ENCODE assay signal across 8 cellular contexts in the genomic region with DNA sequence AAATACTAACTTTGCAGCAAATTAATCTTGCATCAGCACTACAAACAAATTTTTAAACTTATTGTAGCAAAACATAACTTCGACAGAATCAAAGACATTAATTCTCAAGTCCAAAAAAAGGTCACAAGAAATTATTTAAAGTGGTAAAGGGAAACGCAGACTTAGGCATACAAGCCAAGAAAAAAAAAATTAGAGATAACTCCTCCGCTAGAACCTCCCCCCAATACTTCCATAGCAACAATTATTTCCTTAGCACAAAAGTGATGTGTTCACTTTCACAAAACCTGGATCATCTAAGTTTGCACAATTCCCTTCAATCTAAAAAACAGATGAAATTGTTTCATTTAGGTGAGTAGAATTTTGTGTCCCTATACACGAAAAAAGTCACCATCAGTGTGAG. TPM values are rescaled to one million over a fixed set of nuclear protein-coding genes. Genes with fewer than 3 reads are reported as not detected.
DNase-seq lines count a peak whose midpoint lies in the region; ATAC-seq and TF ChIP-seq lines count a peak whose summit lies in the region.

No MANE protein-coding gene starts in this region.

- no peaks in the 10 kb centered on the region for H3K36me3 Mint-ChIP-seq in neural crest cell (ENCODE audit: low read depth)

- no peaks in the 10 kb centered on the region for H3K27me3 ChIP-seq in BLaER1
- H3K27me3 ChIP-seq in Loucy (ENCODE audit: insufficient read depth, low read length, poor library complexity, severe bottlenecking): no peaks in the 10 kb centered on the region
- H3K27me3 ChIP-seq in effector memory CD4-positive, alpha-beta T cell (replicated peaks; ENCODE audit: control insufficient read depth, insufficient read depth, low read length, poor library complexity, severe bottlenecking): no peaks in the 10 kb centered on the region

- no peaks in the 10 kb centered on the region for H3K27me3 Mint-ChIP-seq in neural crest cell (ENCODE audit: low read depth)

- H3K9me3 Mint-ChIP-seq in neural crest cell: no peaks in the 10 kb centered on the region

- peaks cover 61% of the 10 kb centered on the region for H3K79me2 ChIP-seq in Loucy (ENCODE audit: insufficient read depth, low read length)

- no peak overlapping the region for H3K27ac Mint-ChIP-seq in neural crest cell (ENCODE audit: unreplicated experiment)

- H3K4me3 ChIP-seq in BLaER1 (peak overlapping the region; percentile 92), Loucy (ENCODE audit: low read length, poor library complexity, severe bottlenecking) (peak overlapping the region; percentile 96)
- peak overlapping the region; percentile 94 for H3K4me3 ChIP-seq in effector memory CD4-positive, alpha-beta T cell (ENCODE audit: insufficient read depth, low read depth, low read length, poor library complexity, severe bottlenecking)

- peaks cover 21% of the 10 kb centered on the region for H3K4me1 Mint-ChIP-seq in neural crest cell

- H2AFZ ChIP-seq in Loucy (ENCODE audit: low read length): no peak overlapping the region

- H3K4me3 Mint-ChIP-seq in neural crest cell: peak overlapping the region; percentile 100

- H3K4me1 ChIP-seq in BLaER1 (peaks cover 35% of the 10 kb centered on the region), Loucy (ENCODE audit: insufficient read depth, low read length, poor library complexity, severe bottlenecking) (peaks cover 22% of the 10 kb centered on the region)
- H3K4me1 ChIP-seq in effector memory CD4-positive, alpha-beta T cell (ENCODE audit: control insufficient read depth, insufficient read depth, low read length, poor library complexity, severe bottlenecking): peaks cover 16% of the 10 kb centered on the region

- TF ChIP-seq CTCF in Loucy (conservative IDR thresholded peaks at IDR 0.05; ENCODE audit: low read length) (no peak), neural crest cell (conservative IDR thresholded peaks at IDR 0.05) (no peak)

- ATAC-seq in HG03354 (IDR thresholded peaks at IDR 0.05; ENCODE audit: poor library complexity, severe bottlenecking, unreplicated experiment): no peak

- peaks cover 7% of the 10 kb centered on the region for H3K9me3 ChIP-seq in BLaER1
- no peaks in the 10 kb centered on the region for H3K9me3 ChIP-seq in Loucy (ENCODE audit: insufficient read depth, low read depth, low read length)
- H3K9me3 ChIP-seq in effector memory CD4-positive, alpha-beta T cell (ENCODE audit: control insufficient read depth, low read length): no peaks in the 10 kb centered on the region

- H3F3A ChIP-seq in Loucy (ENCODE audit: low read depth): no peaks in the 10 kb centered on the region

- H3K27ac ChIP-seq in BLaER1: no peak overlapping the region
- no peak overlapping the region for H3K27ac ChIP-seq in effector memory CD4-positive, alpha-beta T cell (ENCODE audit: insufficient read depth, low read length, poor library complexity, severe bottlenecking)

- no peaks in the 10 kb centered on the region for H3K9me2 ChIP-seq in Loucy (replicated peaks; ENCODE audit: low read depth, low read length)

- no peak for DNase-seq in effector memory CD4-positive, alpha-beta T cell
- DNase-seq in neural crest cell (ENCODE audit: low read depth, low spot score) (no peak), HT-29 (ENCODE audit: low spot score) (no peak), NCI-H510A treated with DMSO at 0.1 percent for 48 hours (lab: John Stamatoyannopoulos, UW) (no peak), SK-N-DZ (ENCODE audit: low spot score) (no peak)

- H4K20me1 ChIP-seq in BLaER1 (peaks cover 19% of the 10 kb centered on the region; the same call in 1 of the 2 replicates), Loucy (ENCODE audit: insufficient read depth, low read length, poor library complexity, severe bottlenecking) (peaks cover 27% of the 10 kb centered on the region)

- peak overlapping the region; percentile 87; the same call in 1 of the 2 replicates for H3K9ac ChIP-seq in BLaER1
- H3K9ac ChIP-seq in Loucy (ENCODE audit: low read depth, low read length, poor library complexity, severe bottlenecking): peak overlapping the region; percentile 85

- H3K36me3 ChIP-seq in BLaER1 (peaks cover 13% of the 10 kb centered on the region; the same call in 1 of the 2 replicates), Loucy (ENCODE audit: insufficient read depth, low read length) (no peaks in the 10 kb centered on the region)
- peaks cover 3% of the 10 kb centered on the region for H3K36me3 ChIP-seq in effector memory CD4-positive, alpha-beta T cell (ENCODE audit: control insufficient read depth, insufficient read depth, low read length)

- H3K4me2 ChIP-seq in BLaER1: peak overlapping the region; percentile 92
- peak overlapping the region; percentile 91 for H3K4me2 ChIP-seq in Loucy (ENCODE audit: low read depth, low read length, poor library complexity, severe bottlenecking)

RNA-seq across cellular contexts. Expression of gene LRBA, which starts 1.1 kb away (rescaled TPM):
- total RNA-seq in neural crest cell: 28.2 and 30.3 TPM in 2 replicates
- 53.4 and 58.9 TPM in 2 replicates for total RNA-seq in HT-29 (2014; rRNA removed; shearing (Covaris generic))
- 50.4 and 52.5 TPM in 2 replicates for polyA plus RNA-seq in SK-N-DZ (2014; cell fraction: cytosol; rRNA removed)
- 24.1 and 32.3 TPM in 2 replicates for polyA plus RNA-seq in SK-N-DZ (2014; cell fraction: nucleus; rRNA removed)
